Comparison of ENCODE assay signal across 31 cellular contexts in the genomic region with DNA sequence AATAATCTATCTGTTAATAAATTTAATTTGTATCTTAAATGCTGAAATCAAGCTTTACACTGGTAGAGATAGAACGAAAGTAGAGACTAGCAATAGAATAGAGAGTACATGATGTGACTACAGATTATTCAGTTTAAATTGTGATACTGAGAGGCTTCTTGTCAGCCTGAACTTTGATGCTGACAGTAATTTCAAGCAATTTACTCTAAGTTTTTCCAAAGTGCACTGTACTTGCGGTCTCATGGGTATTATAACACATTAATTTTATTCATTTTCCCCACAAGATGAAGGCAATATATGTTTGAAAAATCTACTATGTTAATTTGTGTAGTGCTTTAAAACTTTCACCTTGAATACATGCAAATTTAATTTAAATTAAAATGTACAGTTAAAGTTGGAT.
"Had no signal": no experiment of that assay in that cellular context is flagged by ENCODE, and none has a peak within 500 bp of the region (broad histone marks: within the 10 kb centered on the region; RNA-seq: fewer than 3 reads in every experiment).

No MANE protein-coding gene starts in this region.

- H3K4me1 Mint-ChIP-seq: activated CD4-positive, alpha-beta T cell treated with anti-CD3 and anti-CD28 coated beads, Interleukin-2, amount 10 ng/mL, durations not matched to agents 24 days and 14 days; natural killer cell; stimulated activated memory B cell treated with anti-CD40 and anti-IgM and Interleukin-4, amounts not matched to agents 10 μg/mL and 1 μg/mL and 100 μg/mL, for 72 hours; stimulated activated naive CD8-positive, alpha-beta T cell treated with anti-CD3 and anti-CD28 coated beads, Interleukin-15, amount 100 ng/mL, for 72 hours; T-helper 17 cell had no signal

- H3K27ac ChIP-seq: esophagus muscularis mucosa, foreskin keratinocyte, heart right ventricle, left lung, lower lobe of right lung, right atrium auricular region, upper lobe of right lung, WERI-Rb-1 had no signal

- ATAC-seq: foreskin keratinocyte; heart right ventricle; left lung; lower lobe of right lung; natural killer cell; stimulated activated memory B cell treated with anti-CD40 and anti-IgM and Interleukin-4, amounts not matched to agents 10 μg/mL and 1 μg/mL and 100 μg/mL, for 72 hours; stimulated activated naive CD8-positive, alpha-beta T cell treated with anti-CD3 and anti-CD28 coated beads, Interleukin-15, amount 100 ng/mL, for 72 hours; T-helper 17 cell; upper lobe of right lung had no signal

- DNase-seq: activated CD4-positive, alpha-beta memory T cell treated with anti-CD3 and anti-CD28 coated beads for 36 hours; activated CD4-positive, alpha-beta T cell treated with anti-CD3 and anti-CD28 coated beads, Interleukin-2, amount 10 ng/mL, durations not matched to agents 24 days and 14 days; activated CD4-positive, CD25-positive, alpha-beta regulatory T cell treated with anti-CD3 and anti-CD28 coated beads, Interleukin-2, amount 50 U/mL, for 72 hours; activated CD8-positive, alpha-beta memory T cell treated with anti-CD3 and anti-CD28 coated beads, Interleukin-2, amount 50 U/mL, for 4 hours; activated gamma-delta T cell treated with Interleukin-2 at 50 U/mL for 16 hours; activated naive CD4-positive, alpha-beta T cell treated with anti-CD3 and anti-CD28 coated beads, Interleukin-2, amount 50 U/mL, for 16 hours; activated T-cell treated with anti-CD3 and anti-CD28 coated beads, Interleukin-2, amount 50 U/mL, for 1 hour; amniotic stem cell; caudate nucleus; foreskin keratinocyte; heart right ventricle; kidney glomerular epithelial cell; left lung; lower lobe of right lung; mesenchymal stem cell; natural killer cell; nucleus accumbens; stimulated activated CD4-positive, alpha-beta T cell treated with anti-CD3 and anti-CD28 coated beads, Interleukin-1b, Interleukin-23, amount 100 ng/mL, for 48 hours; stimulated activated CD4-positive, alpha-beta T cell treated with anti-CD3 and anti-CD28 coated beads, Interleukin-4, amount 100 ng/mL, for 4 hours; stimulated activated CD8-positive, alpha-beta memory T cell treated with anti-CD3 and anti-CD28 coated beads, Interleukin-4, amount 100 ng/mL, for 48 hours; stimulated activated naive CD8-positive, alpha-beta T cell treated with anti-CD3 and anti-CD28 coated beads, Interleukin-15, amount 100 ng/mL, for 72 hours; substantia nigra; T-helper 17 cell; T1000; upper lobe of right lung; WERI-Rb-1 had no signal

- H3K27me3 Mint-ChIP-seq: activated CD4-positive, alpha-beta memory T cell treated with anti-CD3 and anti-CD28 coated beads for 36 hours; activated CD4-positive, alpha-beta T cell treated with anti-CD3 and anti-CD28 coated beads, Interleukin-2, amount 10 ng/mL, durations not matched to agents 24 days and 14 days; stimulated activated memory B cell treated with anti-CD40 and anti-IgM and Interleukin-4, amounts not matched to agents 10 μg/mL and 1 μg/mL and 100 μg/mL, for 72 hours; stimulated activated naive CD8-positive, alpha-beta T cell treated with anti-CD3 and anti-CD28 coated beads, Interleukin-15, amount 100 ng/mL, for 72 hours; T-helper 17 cell had no signal

- H3K9me3 ChIP-seq: esophagus muscularis mucosa, lower lobe of right lung, right atrium auricular region, upper lobe of right lung had no signal

- H3K36me3 Mint-ChIP-seq: activated CD4-positive, alpha-beta memory T cell treated with anti-CD3 and anti-CD28 coated beads for 36 hours; stimulated activated memory B cell treated with anti-CD40 and anti-IgM and Interleukin-4, amounts not matched to agents 10 μg/mL and 1 μg/mL and 100 μg/mL, for 72 hours had no signal

- H3K9me3 Mint-ChIP-seq: activated CD4-positive, alpha-beta T cell treated with anti-CD3 and anti-CD28 coated beads, Interleukin-2, amount 10 ng/mL, durations not matched to agents 24 days and 14 days; stimulated activated memory B cell treated with anti-CD40 and anti-IgM and Interleukin-4, amounts not matched to agents 10 μg/mL and 1 μg/mL and 100 μg/mL, for 72 hours had no signal

- H3K4me3 ChIP-seq: esophagus muscularis mucosa, heart right ventricle, left lung, lower lobe of right lung, right atrium auricular region, upper lobe of right lung had no signal

- H3K4me3 Mint-ChIP-seq: activated CD4-positive, alpha-beta memory T cell treated with anti-CD3 and anti-CD28 coated beads for 36 hours; activated CD4-positive, alpha-beta T cell treated with anti-CD3 and anti-CD28 coated beads, Interleukin-2, amount 10 ng/mL, durations not matched to agents 24 days and 14 days; activated T-helper 1 cell treated with anti-CD3 and anti-CD28 coated beads, Interleukin-12 subunit alpha, Interleukin-12 subunit beta, Interleukin-2, Interleukin-4 antibody, amounts not matched to agents 30 ng/mL and 10 ng/mL and 1 ng/mL, durations not matched to agents 14 hours and 24 hours and 36 hours; natural killer cell; stimulated activated memory B cell treated with anti-CD40 and anti-IgM and Interleukin-4, amounts not matched to agents 10 μg/mL and 1 μg/mL and 100 μg/mL, for 72 hours; stimulated activated naive CD8-positive, alpha-beta T cell treated with anti-CD3 and anti-CD28 coated beads, Interleukin-15, amount 100 ng/mL, for 72 hours; T-helper 17 cell had no signal

- H3K27ac Mint-ChIP-seq: activated CD4-positive, alpha-beta memory T cell treated with anti-CD3 and anti-CD28 coated beads for 36 hours; activated CD4-positive, alpha-beta T cell treated with anti-CD3 and anti-CD28 coated beads, Interleukin-2, amount 10 ng/mL, durations not matched to agents 24 days and 14 days; activated T-helper 1 cell treated with anti-CD3 and anti-CD28 coated beads, Interleukin-12 subunit alpha, Interleukin-12 subunit beta, Interleukin-2, Interleukin-4 antibody, amounts not matched to agents 30 ng/mL and 10 ng/mL and 1 ng/mL, durations not matched to agents 14 hours and 24 hours and 36 hours; natural killer cell; stimulated activated memory B cell treated with anti-CD40 and anti-IgM and Interleukin-4, amounts not matched to agents 10 μg/mL and 1 μg/mL and 100 μg/mL, for 72 hours; stimulated activated naive CD8-positive, alpha-beta T cell treated with anti-CD3 and anti-CD28 coated beads, Interleukin-15, amount 100 ng/mL, for 72 hours; T-helper 17 cell had no signal

- FAIRE-seq: astrocyte had no signal

- H3K4me1 ChIP-seq: esophagus muscularis mucosa, foreskin keratinocyte, heart right ventricle, left lung, lower lobe of right lung, right atrium auricular region, upper lobe of right lung had no signal

- H3K27me3 ChIP-seq: esophagus muscularis mucosa, foreskin keratinocyte, heart right ventricle, left lung, right atrium auricular region, upper lobe of right lung had no signal

- H3K36me3 ChIP-seq: esophagus muscularis mucosa, heart right ventricle, left lung, lower lobe of right lung, right atrium auricular region, upper lobe of right lung, WERI-Rb-1 had no signal
